17 cellular contexts compared by ENCODE assay signal in genomic region chr2:54901224-54901986, GRCh38.
DNase-seq lines count a peak whose midpoint lies in the region; ATAC-seq, FAIRE-seq and TF ChIP-seq lines count a peak whose summit lies in the region.
"Had no signal": no experiment of that assay in that cellular context is flagged by ENCODE, and none has a peak within 500 bp of the region (broad histone marks: within the 10 kb centered on the region; RNA-seq: fewer than 3 reads in every experiment).

No MANE protein-coding gene starts in this region.

- H3K79me2 ChIP-seq in HepG2 (ENCODE audit: insufficient read depth, low read length) (no peaks in the 10 kb centered on the region), hepatocyte (no peaks in the 10 kb centered on the region)

- no peaks in the 10 kb centered on the region for H4K20me1 ChIP-seq in HepG2 (ENCODE audit: insufficient read depth, low read length)
- H4K20me1 ChIP-seq in hepatocyte (ENCODE audit: insufficient read depth, poor library complexity, severe bottlenecking), result no peaks in the 10 kb centered on the region
- H4K20me1 ChIP-seq: BLaER1 treated with 17β-estradiol and CSF1 and Interleukin-3, amounts not matched to agents 10 nM and 100 nM had no signal

- intact Hi-C loops in Panc1 (cut with micrococcal nuclease; ENCODE audit: unreplicated experiment), result loop anchor here (2.0 to 5.0 kb wide), 2 partner anchors 111 to 265 kb away; no protein-coding TSS in a partner anchor
- intact Hi-C loops in HepG2 (cut with micrococcal nuclease; ENCODE audit: unreplicated experiment), result loop anchor here (2.0 kb wide), 1 partner anchor 111 kb away; no protein-coding TSS in a partner anchor
- intact Hi-C loops in psoas muscle (cut with DNase I), result loop anchor here (1.0 to 10.0 kb wide), 4 partner anchors 73 to 266 kb away; no protein-coding TSS in a partner anchor
- intact Hi-C loops in left ventricle myocardium superior (cut with micrococcal nuclease), result loop anchor here (10.0 kb wide), 1 partner anchor 273 kb away; no protein-coding TSS in a partner anchor

- no peak for TF ChIP-seq POLR2A in HepG2 (IDR thresholded peaks at IDR 0.05; ENCODE audit: insufficient read depth in 1 of 2, low read depth in 2 of 2, low read length in 2 of 2)

- no peaks in the 10 kb centered on the region for H3K36me3 ChIP-seq in Panc1 (ENCODE audit: control insufficient read depth, insufficient read depth, low read length)
- no peaks in the 10 kb centered on the region for H3K36me3 ChIP-seq in HepG2 (replicated peaks in 1 of 2; ENCODE audit: control insufficient read depth in 1 of 2, insufficient read depth in 2 of 2, low read length in 2 of 2)
- H3K36me3 ChIP-seq in psoas muscle (ENCODE audit: insufficient read depth in 1 of 2, low read depth in 1 of 2), result no peaks in the 10 kb centered on the region
- no peaks in the 10 kb centered on the region for H3K36me3 ChIP-seq in hepatocyte (replicated peaks; ENCODE audit: insufficient read depth, low read depth)
- H3K36me3 ChIP-seq: BLaER1 treated with 17β-estradiol and CSF1 and Interleukin-3, amounts not matched to agents 10 nM and 100 nM had no signal

- no peak for ATAC-seq in Panc1
- no peak for ATAC-seq in HepG2
- ATAC-seq in psoas muscle, result peak; percentile 31 to 63 (median 46)
- no peak for ATAC-seq in GM18511 (IDR thresholded peaks at IDR 0.05; ENCODE audit: unreplicated experiment)
- ATAC-seq in left ventricle myocardium superior, result no peak
- ATAC-seq: HCT116 had no signal

- TF ChIP-seq CTCF in Panc1 (IDR thresholded peaks at IDR 0.05) (no peak), HepG2 (CRISPR knock-in tag; IDR thresholded peaks at IDR 0.05) (no peak), psoas muscle (IDR thresholded peaks at IDR 0.05) (no peak), hepatocyte (IDR thresholded peaks at IDR 0.05; ENCODE audit: poor library complexity) (no peak)

- FAIRE-seq in HepG2 (lab: Jason Lieb, UNC), result peak; percentile 4
- FAIRE-seq: GM12878, GM18507, H54 had no signal

- no peaks in the 10 kb centered on the region for H3K9me3 ChIP-seq in Panc1 (ENCODE audit: control insufficient read depth, insufficient read depth, low read depth, low read length)
- no peaks in the 10 kb centered on the region for H3K9me3 ChIP-seq in HepG2 (ENCODE audit: low read length)
- H3K9me3 ChIP-seq in psoas muscle, result no peaks in the 10 kb centered on the region
- no peaks in the 10 kb centered on the region for H3K9me3 ChIP-seq in hepatocyte (ENCODE audit: low read depth)
- H3K9me3 ChIP-seq: BLaER1 treated with 17β-estradiol and CSF1 and Interleukin-3, amounts not matched to agents 10 nM and 100 nM had no signal

- DNase-seq in Panc1 (ENCODE audit: low read depth, low spot score) (no peak), HepG2 (ENCODE audit: low spot score) (no peak), psoas muscle (peak in 1 of 2 donors; percentile 66), hepatocyte (ENCODE audit: low spot score) (no peak), left ventricle myocardium superior (no peak)
- DNase-seq in NK-92 treated with Interleukin-12 subunit alpha and Interleukin-12 subunit beta, amount 100 ng/mL, for 24 hours (lab: John Stamatoyannopoulos, UW), result no peak
- DNase-seq: ACHN; Calu3; CD4-positive, CD25-positive, alpha-beta regulatory T cell; DMS 273 treated with DMSO at 0.1 percent for 48 hours; GM23248 had no signal

- no peaks in the 10 kb centered on the region for H3K27me3 ChIP-seq in Panc1 (ENCODE audit: control insufficient read depth, insufficient read depth, low read length)
- no peaks in the 10 kb centered on the region for H3K27me3 ChIP-seq in HepG2 (ENCODE audit: control insufficient read depth in 1 of 2, insufficient read depth in 2 of 2, low read length in 2 of 2)
- no peaks in the 10 kb centered on the region for H3K27me3 ChIP-seq in psoas muscle (ENCODE audit: insufficient read depth in 3 of 3, low read length in 2 of 3)
- no peaks in the 10 kb centered on the region for H3K27me3 ChIP-seq in hepatocyte
- H3K27me3 ChIP-seq: BLaER1 treated with 17β-estradiol and CSF1 and Interleukin-3, amounts not matched to agents 10 nM and 100 nM had no signal

- H3K4me1 ChIP-seq in Panc1 (ENCODE audit: control insufficient read depth, insufficient read depth, low read length), result peaks cover 48% of the 10 kb centered on the region
- H3K4me1 ChIP-seq in HepG2 (ENCODE audit: insufficient read depth, low read length), result peaks cover 26% of the 10 kb centered on the region
- H3K4me1 ChIP-seq in psoas muscle, result peaks cover 48% of the 10 kb centered on the region
- H3K4me1 ChIP-seq in hepatocyte (ENCODE audit: insufficient read depth), result peaks cover 13% of the 10 kb centered on the region

- TF ChIP-seq RAD21 in HepG2 (CRISPR knock-in tag; IDR thresholded peaks at IDR 0.05), result no peak

- WGBS in HepG2 (ENCODE audit: low lambda C conversion rate), result 77% methylated on average over 9 of the region's 9 CpGs
- WGBS in psoas muscle, 3 donors, result 41 to 58% (median 46%) methylated on average over 9 of the region's 9 CpGs
- WGBS in hepatocyte (ENCODE audit: low lambda C conversion rate, missing lambda C conversion rate), result 68% methylated on average over 9 of the region's 9 CpGs

- POLR2A ChIA-PET in Panc1 (lab: Charles Lee), result no interaction called here
- POLR2A ChIA-PET in HepG2 (lab: Yijun Ruan, JAX), result no interaction called here

- BruUV-seq in Panc1 (replicated peaks; lab: Mats Ljungman, UMichigan) (no TSS peak), HepG2 (replicated peaks; lab: Mats Ljungman, UMichigan) (no TSS peak)

- TF ChIP-seq EP300 in HepG2 (IDR thresholded peaks at IDR 0.05; ENCODE audit: low read depth in 2 of 2, low read length in 2 of 2) (no peak), HepG2 (CRISPR knock-in tag; IDR thresholded peaks at IDR 0.05; ENCODE audit: borderline replicate concordance) (no peak)

- H3K9ac ChIP-seq in HepG2 (ENCODE audit: insufficient read depth, low read depth, low read length), result no peak overlapping the region
- H3K9ac ChIP-seq: BLaER1 treated with 17β-estradiol and CSF1 and Interleukin-3, amounts not matched to agents 10 nM and 100 nM; GM23248 had no signal

- CTCF ChIA-PET in Panc1 (lab: Charles Lee), result no interaction called here
- CTCF ChIA-PET in HepG2 (lab: Yijun Ruan, JAX; ENCODE audit: low intra/inter-chr PET ratio, low total read pairs), result no interaction called here

- H3K4me3 ChIP-seq in Panc1 (ENCODE audit: low read depth in 2 of 2, low read length in 2 of 2) (no peak overlapping the region), HepG2 (replicated peaks in 1 of 3; ENCODE audit: insufficient read depth in 1 of 3, low read depth in 2 of 3, low read length in 3 of 3) (no peak overlapping the region), psoas muscle (no peak overlapping the region), hepatocyte (no peak overlapping the region)
- H3K4me3 ChIP-seq: BLaER1 treated with 17β-estradiol and CSF1 and Interleukin-3, amounts not matched to agents 10 nM and 100 nM; GM12878; GM23248 had no signal

- H3K27ac ChIP-seq in Panc1 (ENCODE audit: low read length) (peak overlapping the region; percentile 94), HepG2 (ENCODE audit: extremely low read length, insufficient read depth, low read length) (no peak overlapping the region), psoas muscle (peak overlapping the region; percentile 64), hepatocyte (no peak overlapping the region)
- H3K27ac ChIP-seq: BLaER1 treated with 17β-estradiol and CSF1 and Interleukin-3, amounts not matched to agents 10 nM and 100 nM; GM23248 had no signal

- no peaks in the 10 kb centered on the region for H3K9me2 ChIP-seq in hepatocyte (replicated peaks; ENCODE audit: insufficient read depth)

- in situ Hi-C loops in Panc1 (cut with HindIII; ENCODE audit: low pct_unique_long_range_greater_than_20kb, low sequenced_read_pairs), result no loop called here
- in situ Hi-C loops in HepG2 (cut with HindIII; ENCODE audit: extremely low pct_ligation_motif_present, low pct_unique_long_range_greater_than_20kb), result no loop called here

- no peak overlapping the region for H2AFZ ChIP-seq in HepG2 (ENCODE audit: low read length)
- no peak overlapping the region for H2AFZ ChIP-seq in hepatocyte
- H2AFZ ChIP-seq: GM23248 had no signal

- no peak overlapping the region for H3K4me2 ChIP-seq in HepG2 (ENCODE audit: low read depth, low read length)
- no peak overlapping the region for H3K4me2 ChIP-seq in hepatocyte

TF ChIP-seq in HepG2, 621 proteins besides CTCF, POLR2A, EP300 and RAD21 (continues in another document):
- TF ChIP-seq MED1 (CRISPR knock-in tag; IDR thresholded peaks at IDR 0.05), result no peak
- no peak for TF ChIP-seq ZNF512B (CRISPR knock-in tag; IDR thresholded peaks at IDR 0.05; ENCODE audit: borderline replicate concordance)
- TF ChIP-seq JARID2 (CRISPR knock-in tag; IDR thresholded peaks at IDR 0.05; ENCODE audit: insufficient replicate concordance), result no peak
- no peak for TF ChIP-seq SCMH1 (CRISPR knock-in tag; IDR thresholded peaks at IDR 0.05; ENCODE audit: borderline replicate concordance)

Comparison
In these comparisons a context has a peak if more than half of its experiments do, and no peak if none do; other contexts are left out.
1. ATAC-seq: peak in psoas muscle (4 of 4); none in Panc1 (single experiment), HepG2 (single experiment), GM18511 (single experiment) and left ventricle myocardium superior (single experiment).
2. H3K27ac ChIP-seq: peak in Panc1 (single experiment) and psoas muscle (single experiment); none in HepG2 (single experiment) and hepatocyte (single experiment).